19 cellular contexts compared by ENCODE assay signal in genomic region chr18:22838221-22838620, GRCh38.
"Had no signal": no experiment of that assay in that cellular context is flagged by ENCODE, and none has a peak within 500 bp of the region (broad histone marks: within the 10 kb centered on the region; RNA-seq: fewer than 3 reads in every experiment).

No MANE protein-coding gene starts in this region.

- H3K4me3 ChIP-seq: esophagus squamous epithelium, gastroesophageal sphincter, lung, psoas muscle, right lobe of liver, tibial nerve, upper lobe of right lung had no signal

- H3K9me3 ChIP-seq: esophagus squamous epithelium, gastroesophageal sphincter, psoas muscle, right lobe of liver, spleen, tibial nerve, upper lobe of right lung had no signal

- H3K36me3 ChIP-seq: esophagus squamous epithelium, gastroesophageal sphincter, right lobe of liver, spleen, tibial nerve, upper lobe of right lung had no signal

- H3K27me3 Mint-ChIP-seq: stimulated activated memory B cell treated with anti-CD40 and anti-IgM and Interleukin-4, amounts not matched to agents 10 μg/mL and 1 μg/mL and 100 μg/mL, for 72 hours had no signal

- H3K9me3 Mint-ChIP-seq: naive thymus-derived CD4-positive, alpha-beta T cell; nephron progenitor cell; stimulated activated naive CD8-positive, alpha-beta T cell treated with anti-CD3 and anti-CD28 coated beads, Interleukin-15, Interleukin-2, amounts not matched to agents 100 ng/mL and 50 ng/mL, for 24 hours had no signal

- H3K4me1 Mint-ChIP-seq: naive thymus-derived CD4-positive, alpha-beta T cell; nephron progenitor cell; stimulated activated memory B cell treated with anti-CD40 and anti-IgM and Interleukin-4, amounts not matched to agents 10 μg/mL and 1 μg/mL and 100 μg/mL, for 72 hours had no signal

- DNase-seq: effector memory CD4-positive, alpha-beta T cell; esophagus squamous epithelium; foreskin fibroblast; glutamatergic neuron; islet precursor cell; left ventricle myocardium superior; nephron progenitor cell; psoas muscle; retina; right lobe of liver; spleen; stimulated activated CD4-positive, alpha-beta T cell treated with anti-CD3 and anti-CD28 coated beads, Interleukin-4, amount 100 ng/mL, for 24 hours; upper lobe of right lung had no signal

- ATAC-seq: gastroesophageal sphincter; left ventricle myocardium superior; naive thymus-derived CD4-positive, alpha-beta T cell; psoas muscle; right lobe of liver; upper lobe of right lung had no signal

- H3K4me3 Mint-ChIP-seq: naive thymus-derived CD4-positive, alpha-beta T cell; nephron progenitor cell; stimulated activated memory B cell treated with anti-CD40 and anti-IgM and Interleukin-4, amounts not matched to agents 10 μg/mL and 1 μg/mL and 100 μg/mL, for 72 hours; stimulated activated naive CD8-positive, alpha-beta T cell treated with anti-CD3 and anti-CD28 coated beads, Interleukin-15, Interleukin-2, amounts not matched to agents 100 ng/mL and 50 ng/mL, for 24 hours had no signal

- H3K4me1 ChIP-seq: gastroesophageal sphincter, psoas muscle, right lobe of liver, tibial nerve had no signal

- H3K27me3 ChIP-seq: gastroesophageal sphincter, right lobe of liver, spleen, tibial nerve, upper lobe of right lung had no signal

- H3K27ac ChIP-seq: gastroesophageal sphincter, psoas muscle, right lobe of liver, tibial nerve, upper lobe of right lung had no signal

- H3K27ac Mint-ChIP-seq: naive thymus-derived CD4-positive, alpha-beta T cell; nephron progenitor cell; stimulated activated memory B cell treated with anti-CD40 and anti-IgM and Interleukin-4, amounts not matched to agents 10 μg/mL and 1 μg/mL and 100 μg/mL, for 72 hours; stimulated activated naive CD8-positive, alpha-beta T cell treated with anti-CD3 and anti-CD28 coated beads, Interleukin-15, Interleukin-2, amounts not matched to agents 100 ng/mL and 50 ng/mL, for 24 hours had no signal
